In genomic region chr12:102681309-102681708, GRCh38 we compare ENCODE assay signal across 34 cellular contexts.
DNase-seq lines count a peak whose midpoint lies in the region; ATAC-seq, FAIRE-seq and TF ChIP-seq lines count a peak whose summit lies in the region.
"Had no signal": no experiment of that assay in that cellular context is flagged by ENCODE, and none has a peak within 500 bp of the region (broad histone marks: within the 10 kb centered on the region; RNA-seq: fewer than 3 reads in every experiment).

No MANE protein-coding gene starts in this region.

- TF ChIP-seq RAD21 in HepG2 (CRISPR knock-in tag; IDR thresholded peaks at IDR 0.05) (no peak), A549 (conservative IDR thresholded peaks at IDR 0.05 in 1 of 2, IDR thresholded peaks at IDR 0.05 in 1 of 2) (no peak), IMR-90 (IDR thresholded peaks at IDR 0.05; ENCODE audit: low read length) (no peak), K562 (CRISPR knock-in tag; conservative IDR thresholded peaks at IDR 0.05 in 1 of 2, IDR thresholded peaks at IDR 0.05 in 1 of 2) (no peak)

- TF ChIP-seq POLR2A in HepG2 (IDR thresholded peaks at IDR 0.05; ENCODE audit: insufficient read depth in 1 of 2, low read depth in 2 of 2, low read length in 2 of 2) (no peak), right lobe of liver (IDR thresholded peaks at IDR 0.05) (no peak), A549 (IDR thresholded peaks at IDR 0.05; ENCODE audit: low read length) (no peak), IMR-90 (IDR thresholded peaks at IDR 0.05; ENCODE audit: low read depth, low read length) (no peak), K562 (conservative IDR thresholded peaks at IDR 0.05) (no peak)

- no peak overlapping the region for H2BK5ac ChIP-seq in IMR-90 (ENCODE audit: low read depth, low read length, poor library complexity, severe bottlenecking)

- H3K18ac ChIP-seq in IMR-90 (ENCODE audit: low read depth, low read length): no peak overlapping the region

- H3K4me1 ChIP-seq in HepG2 (ENCODE audit: insufficient read depth, low read length) (no peaks in the 10 kb centered on the region), right lobe of liver (peaks cover 0 to 7% (median 3%) of the 10 kb centered on the region in 4 donors), A549 (no peaks in the 10 kb centered on the region), IMR-90 (ENCODE audit: control insufficient read depth, insufficient read depth, low read length) (no peaks in the 10 kb centered on the region), K562 (replicated peaks in 1 of 2; ENCODE audit: control insufficient read depth in 2 of 2, insufficient read depth in 2 of 2, low read length in 2 of 2) (no peaks in the 10 kb centered on the region), SJCRH30 (no peaks in the 10 kb centered on the region)
- H3K4me1 ChIP-seq: BE2C; BLaER1; BLaER1 treated with 17β-estradiol and CSF1 and Interleukin-3, amounts not matched to agents 10 nM and 100 nM; Caco-2 had no signal

- H2AFZ ChIP-seq in HepG2 (ENCODE audit: low read length): no peak overlapping the region
- H2AFZ ChIP-seq in IMR-90 (replicated peaks; ENCODE audit: low read length, poor library complexity): no peak overlapping the region
- H2AFZ ChIP-seq in K562 (ENCODE audit: low read depth, low read length): no peak overlapping the region

- no peaks in the 10 kb centered on the region for H3K9me3 ChIP-seq in HepG2 (ENCODE audit: low read length)
- H3K9me3 ChIP-seq in right lobe of liver: no peaks in the 10 kb centered on the region
- no peaks in the 10 kb centered on the region; the same call in 2 of the 3 replicates for H3K9me3 ChIP-seq in A549
- H3K9me3 ChIP-seq in IMR-90 (ENCODE audit: control insufficient read depth, insufficient read depth, low read length): no peaks in the 10 kb centered on the region
- no peaks in the 10 kb centered on the region for H3K9me3 ChIP-seq in K562 (replicated peaks; ENCODE audit: control insufficient read depth, insufficient read depth, low read depth, low read length)
- H3K9me3 ChIP-seq in SJCRH30 (replicated peaks): no peaks in the 10 kb centered on the region
- H3K9me3 ChIP-seq: BE2C, Caco-2 had no signal

- H3K36me3 ChIP-seq in HepG2 (replicated peaks in 1 of 2; ENCODE audit: control insufficient read depth in 1 of 2, insufficient read depth in 2 of 2, low read length in 2 of 2) (no peaks in the 10 kb centered on the region), right lobe of liver (no peaks in the 10 kb centered on the region), IMR-90 (ENCODE audit: control insufficient read depth, insufficient read depth, low read length) (no peaks in the 10 kb centered on the region), K562 (ENCODE audit: control insufficient read depth, insufficient read depth, low read length) (no peaks in the 10 kb centered on the region), SJCRH30 (no peaks in the 10 kb centered on the region), H7 (replicated peaks; ENCODE audit: control insufficient read depth, insufficient read depth, low read length) (no peaks in the 10 kb centered on the region)
- H3K36me3 ChIP-seq: BE2C; BLaER1; BLaER1 treated with 17β-estradiol and CSF1 and Interleukin-3, amounts not matched to agents 10 nM and 100 nM had no signal

- FAIRE-seq in HepG2 (lab: Jason Lieb, UNC) (no peak), A549 (lab: Jason Lieb, UNC) (no peak), K562 (lab: Jason Lieb, UNC) (no peak)
- FAIRE-seq: A204.1, D721Med had no signal

- no peak overlapping the region for H2AK9ac ChIP-seq in IMR-90 (replicated peaks; ENCODE audit: low read depth, low read length, poor library complexity)

- POLR2A ChIA-PET in HepG2 (lab: Yijun Ruan, JAX): no interaction called here
- POLR2A ChIA-PET in A549 (lab: Yijun Ruan, JAX): no interaction called here
- POLR2A ChIA-PET in IMR-90 (lab: Charles Lee; ENCODE audit: unreplicated experiment): no interaction called here
- POLR2A ChIA-PET in K562 (lab: Yijun Ruan, JAX): no interaction called here

- no peak overlapping the region for H4K5ac ChIP-seq in IMR-90 (ENCODE audit: low read depth, low read length)

- TF ChIP-seq CTCF in HepG2 (CRISPR knock-in tag; IDR thresholded peaks at IDR 0.05) (no peak), right lobe of liver (IDR thresholded peaks at IDR 0.05) (no peak), A549 (IDR thresholded peaks at IDR 0.05) (no peak), IMR-90 (conservative IDR thresholded peaks at IDR 0.05; ENCODE audit: low read depth, low read length) (no peak), K562 (IDR thresholded peaks at IDR 0.05 in 2 of 3, conservative IDR thresholded peaks at IDR 0.05 in 1 of 3; ENCODE audit: insufficient read depth in 2 of 3, low read depth in 1 of 3, low read length in 3 of 3) (no peak)

- intact Hi-C loops in HepG2 (cut with micrococcal nuclease; ENCODE audit: unreplicated experiment): no loop called here
- intact Hi-C loops in right lobe of liver (cut with DNase I): no loop called here
- intact Hi-C loops in IMR-90 (cut with micrococcal nuclease): no loop called here
- intact Hi-C loops in K562 (cut with micrococcal nuclease): no loop called here

- H4K20me1 ChIP-seq in HepG2 (ENCODE audit: insufficient read depth, low read length): no peaks in the 10 kb centered on the region
- H4K20me1 ChIP-seq in IMR-90 (ENCODE audit: insufficient read depth, low read length): no peaks in the 10 kb centered on the region
- H4K20me1 ChIP-seq in K562 (replicated peaks; ENCODE audit: control insufficient read depth, insufficient read depth, low read length): no peaks in the 10 kb centered on the region
- H4K20me1 ChIP-seq: BLaER1; BLaER1 treated with 17β-estradiol and CSF1 and Interleukin-3, amounts not matched to agents 10 nM and 100 nM had no signal

- no peak overlapping the region for H2BK20ac ChIP-seq in IMR-90 (ENCODE audit: low read depth, low read length)

- H3K23ac ChIP-seq in IMR-90 (ENCODE audit: low read depth, low read length): no peak overlapping the region

- no peaks in the 10 kb centered on the region for H3K79me2 ChIP-seq in HepG2 (ENCODE audit: insufficient read depth, low read length)
- H3K79me2 ChIP-seq in K562 (ENCODE audit: control insufficient read depth, insufficient read depth, low read length): no peaks in the 10 kb centered on the region

- no peak overlapping the region for H2BK15ac ChIP-seq in IMR-90 (ENCODE audit: low read depth, low read length)

- WGBS in HepG2 (ENCODE audit: low lambda C conversion rate): 6% methylated on average over 2 of the region's 2 CpGs
- WGBS in right lobe of liver (ENCODE audit: insufficient coverage, low coverage, low lambda C conversion rate, missing lambda C conversion rate): 33% methylated on average over 1 of the region's 2 CpGs
- 64% methylated on average over 2 of the region's 2 CpGs for WGBS in A549 (ENCODE audit: missing lambda C conversion rate)
- 100% methylated on average over 1 of the region's 2 CpGs; no CpG with 5 or more reads in 1 of the 2 experiments for WGBS in IMR-90 (ENCODE audit: extremely low coverage in 2 of 2, insufficient read length in 1 of 2), 2 experiments
- WGBS in K562 (ENCODE audit: insufficient coverage, low coverage, missing lambda C conversion rate): 13% methylated on average over 2 of the region's 2 CpGs

- no peaks in the 10 kb centered on the region for H3K79me1 ChIP-seq in IMR-90 (ENCODE audit: low read depth in 1 of 2, low read length in 2 of 2)

- no peak for TF ChIP-seq EP300 in HepG2 (IDR thresholded peaks at IDR 0.05; ENCODE audit: low read depth in 2 of 2, low read length in 2 of 2)
- TF ChIP-seq EP300 in HepG2 (CRISPR knock-in tag; IDR thresholded peaks at IDR 0.05; ENCODE audit: borderline replicate concordance): no peak
- TF ChIP-seq EP300 in A549 (IDR thresholded peaks at IDR 0.05): no peak
- no peak for TF ChIP-seq EP300 in K562 (IDR thresholded peaks at IDR 0.05; ENCODE audit: low read length)

- H3K27me3 ChIP-seq in HepG2 (ENCODE audit: control insufficient read depth in 1 of 2, insufficient read depth in 2 of 2, low read length in 2 of 2) (no peaks in the 10 kb centered on the region), right lobe of liver (no peaks in the 10 kb centered on the region), IMR-90 (ENCODE audit: control insufficient read depth, insufficient read depth, low read length) (peaks cover 14% of the 10 kb centered on the region), K562 (ENCODE audit: control insufficient read depth in 2 of 2, insufficient read depth in 2 of 2, low read length in 2 of 2) (no peaks in the 10 kb centered on the region), SJCRH30 (no peaks in the 10 kb centered on the region), H7 (ENCODE audit: control insufficient read depth, insufficient read depth, low read length) (no peaks in the 10 kb centered on the region)
- H3K27me3 ChIP-seq: BLaER1; BLaER1 treated with 17β-estradiol and CSF1 and Interleukin-3, amounts not matched to agents 10 nM and 100 nM had no signal

- no peak for ATAC-seq in HepG2
- ATAC-seq in right lobe of liver: no peak
- ATAC-seq in A549: no peak
- ATAC-seq in IMR-90 (ENCODE audit: low read depth): no peak
- ATAC-seq in K562: no peak
- ATAC-seq: CD8-positive, alpha-beta T cell had no signal

- H4K91ac ChIP-seq in IMR-90 (ENCODE audit: insufficient read depth, low read depth, low read length): no peak overlapping the region

- no peak overlapping the region for H2BK120ac ChIP-seq in IMR-90 (ENCODE audit: low read depth, low read length)

- no peak overlapping the region for H4K8ac ChIP-seq in IMR-90 (ENCODE audit: low read depth in 2 of 2, low read length in 2 of 2)

- H2AK5ac ChIP-seq in IMR-90 (ENCODE audit: low read depth, low read length): no peak overlapping the region

- H3K27ac ChIP-seq in HepG2 (ENCODE audit: extremely low read length, insufficient read depth, low read length): no peak overlapping the region
- H3K27ac ChIP-seq in right lobe of liver: no peak overlapping the region
- no peak overlapping the region for H3K27ac ChIP-seq in A549
- H3K27ac ChIP-seq in IMR-90 (ENCODE audit: insufficient read depth, low read length): no peak overlapping the region
- H3K27ac ChIP-seq in K562 (ENCODE audit: extremely low read depth, low read depth, low read length): no peak overlapping the region
- H3K27ac ChIP-seq in SJCRH30: no peak overlapping the region
- H3K27ac ChIP-seq: 22Rv1; BLaER1; BLaER1 treated with 17β-estradiol and CSF1 and Interleukin-3, amounts not matched to agents 10 nM and 100 nM; C4-2B had no signal

- H3K4me3 ChIP-seq in HepG2 (replicated peaks in 1 of 3; ENCODE audit: insufficient read depth in 1 of 3, low read depth in 2 of 3, low read length in 3 of 3) (no peak overlapping the region), right lobe of liver (no peak overlapping the region), A549 (no peak overlapping the region), IMR-90 (ENCODE audit: insufficient read depth, low read depth, low read length) (no peak overlapping the region), K562 (no peak overlapping the region), SJCRH30 (no peak overlapping the region), H7 (ENCODE audit: insufficient read depth, low read depth, low read length) (no peak overlapping the region)
- H3K4me3 ChIP-seq: BLaER1; BLaER1 treated with 17β-estradiol and CSF1 and Interleukin-3, amounts not matched to agents 10 nM and 100 nM had no signal

- in situ Hi-C loops in HepG2 (cut with HindIII; ENCODE audit: extremely low pct_ligation_motif_present, low pct_unique_long_range_greater_than_20kb): no loop called here
- in situ Hi-C loops in IMR-90 (cut with MboI; ENCODE audit: low sequenced_read_pairs): no loop called here
- in situ Hi-C loops in K562 (cut with MboI): no loop called here

- H3K9ac ChIP-seq in HepG2 (ENCODE audit: insufficient read depth, low read depth, low read length) (no peak overlapping the region), IMR-90 (ENCODE audit: low read depth, low read length) (no peak overlapping the region), K562 (ENCODE audit: insufficient read depth in 1 of 2, low read depth in 2 of 2, low read length in 2 of 2) (no peak overlapping the region)
- H3K9ac ChIP-seq: BLaER1; BLaER1 treated with 17β-estradiol and CSF1 and Interleukin-3, amounts not matched to agents 10 nM and 100 nM had no signal

- H3K14ac ChIP-seq in IMR-90 (replicated peaks; ENCODE audit: low read depth, low read length): no peak overlapping the region

- no peak overlapping the region for H3K4ac ChIP-seq in IMR-90 (ENCODE audit: low read depth, low read length)

- CTCF ChIA-PET in HepG2 (lab: Yijun Ruan, JAX; ENCODE audit: low intra/inter-chr PET ratio, low total read pairs) (no interaction called here), A549 (lab: Yijun Ruan, JAX) (no interaction called here), IMR-90 (lab: Yijun Ruan, JAX) (no interaction called here), K562 (lab: Yijun Ruan, JAX; ENCODE audit: low intra/inter-chr PET ratio) (no interaction called here)

- DNase-seq in HepG2 (ENCODE audit: low spot score): no peak
- no peak for DNase-seq in right lobe of liver
- DNase-seq in A549 (ENCODE audit: low read depth in 1 of 2, low spot score in 1 of 2): no peak
- DNase-seq in IMR-90: no peak
- no peak for DNase-seq in K562 (ENCODE audit: extremely low read depth in 1 of 4, low spot score in 3 of 4)
- no peak for DNase-seq in SJCRH30
- no peak for DNase-seq in NCI-H2107 treated with DMSO at 0.1 percent for 48 hours (lab: John Stamatoyannopoulos, UW; ENCODE audit: unreplicated experiment)
- no peak for DNase-seq in H7
- DNase-seq: 8988T; ACHN; AML-193; BE2C; C1 segment of cervical spinal cord; Caco-2; Calu3; CD4-positive, alpha-beta memory T cell; CD4-positive, alpha-beta T cell; CD4-positive, CD25-positive, alpha-beta regulatory T cell; CD8-positive, alpha-beta memory T cell; CD8-positive, alpha-beta T cell; COR-L47; DMS 273 treated with DMSO at 0.1 percent for 48 hours; DMS153; DMS53; DMS79; DMS79 treated with DMSO at 0.1 percent for 48 hours; DND-41; EL had no signal

- no peak overlapping the region for H3K4me2 ChIP-seq in HepG2 (ENCODE audit: low read depth, low read length)
- no peak overlapping the region for H3K4me2 ChIP-seq in A549
- H3K4me2 ChIP-seq in IMR-90 (ENCODE audit: low read depth, low read length): no peak overlapping the region
- no peak overlapping the region for H3K4me2 ChIP-seq in K562 (ENCODE audit: insufficient read depth, low read length)
- H3K4me2 ChIP-seq: BLaER1; BLaER1 treated with 17β-estradiol and CSF1 and Interleukin-3, amounts not matched to agents 10 nM and 100 nM had no signal

- BruUV-seq in HepG2 (replicated peaks; lab: Mats Ljungman, UMichigan): no TSS peak
- no TSS peak for BruUV-seq in IMR-90 (replicated peaks; lab: Mats Ljungman, UMichigan)
- no TSS peak for BruUV-seq in K562 (replicated peaks; lab: Mats Ljungman, UMichigan)

- H3K9me1 ChIP-seq in IMR-90 (ENCODE audit: insufficient read depth, low read length) (no peaks in the 10 kb centered on the region), K562 (ENCODE audit: control insufficient read depth, insufficient read depth, low read length) (no peaks in the 10 kb centered on the region)

- dilution Hi-C loops in IMR-90 (cut with HindIII; ENCODE audit: low sequenced_read_pairs, unreplicated experiment): no loop called here

- no peak overlapping the region for H3K56ac ChIP-seq in IMR-90 (ENCODE audit: extremely low read depth, insufficient read depth, low read length)

Comparison
In these comparisons a context has a peak if more than half of its experiments do, and no peak if none do; other contexts are left out.
1. Of the 241 proteins assayed by ChIP-seq in both HepG2 and K562: peak only in HepG2: MAFF; only in K562: MAFG; in both: MAFK; in neither: 238.